ENCODE assay signal across 8 cellular contexts in genomic region chr2:42098571-42099430, GRCh38. TPM values are rescaled to one million over a fixed set of nuclear protein-coding genes. Genes with fewer than 3 reads are reported as not detected.
DNase-seq lines count a peak whose midpoint lies in the region; ATAC-seq and TF ChIP-seq lines count a peak whose summit lies in the region.

No MANE protein-coding gene starts in this region.

- H3K4me2 ChIP-seq in SK-N-SH = no peak overlapping the region

- H2AFZ ChIP-seq in SK-N-SH (ENCODE audit: low read depth) = peak overlapping the region; percentile 30; the same call in 1 of the 2 replicates

- H3K79me2 ChIP-seq in SK-N-SH (ENCODE audit: insufficient read depth) = no peaks in the 10 kb centered on the region

- TF ChIP-seq POLR2A in suprapubic skin (IDR thresholded peaks at IDR 0.05) = no peak

- POLR2A ChIA-PET in SK-N-SH (lab: Yijun Ruan, JAX) = interaction anchor here (1.4 kb wide), 1 partner anchor 34 kb away, joined by 4 read pairs; no protein-coding TSS in a partner anchor
- POLR2A ChIA-PET in activated CD8-positive, alpha-beta T cell treated with anti-CD3 and anti-CD28 coated beads, Interleukin-2, amount 10 ng/mL, durations not matched to agents 7 days and 5 days (lab: Charles Lee) = interaction anchor here (1.7 to 4.0 kb wide), 2 partner anchors 34 to 37 kb away, joined by 6 to 18 read pairs; no protein-coding TSS in a partner anchor

- no peaks in the 10 kb centered on the region for H3K27me3 ChIP-seq in SK-N-SH (ENCODE audit: insufficient read depth)
- H3K27me3 ChIP-seq in liver (ENCODE audit: control insufficient read depth in 4 of 4, insufficient read depth in 4 of 4, low read length in 3 of 4) = no peaks in the 10 kb centered on the region
- H3K27me3 ChIP-seq in suprapubic skin = no peaks in the 10 kb centered on the region

- TF ChIP-seq EP300 in SK-N-SH (IDR thresholded peaks at IDR 0.05; ENCODE audit: borderline replicate concordance in 1 of 2, low read depth in 1 of 2, low read length in 1 of 2) (no peak), suprapubic skin (IDR thresholded peaks at IDR 0.05) (no peak)

- H3K9me2 ChIP-seq in SK-N-SH = no peaks in the 10 kb centered on the region

- ATAC-seq in SK-N-SH treated with all-trans-retinoic acid at 6 μM for 48 hours (no peak), HG03139 (IDR thresholded peaks at IDR 0.05; ENCODE audit: unreplicated experiment) (no peak)
- ATAC-seq in activated CD8-positive, alpha-beta T cell treated with anti-CD3 and anti-CD28 coated beads, Interleukin-2, amount 10 ng/mL, durations not matched to agents 7 days and 5 days = no peak

- no peak overlapping the region for H3K4me3 Mint-ChIP-seq in activated CD8-positive, alpha-beta T cell treated with anti-CD3 and anti-CD28 coated beads, Interleukin-2, amount 10 ng/mL, durations not matched to agents 7 days and 5 days

- H3K36me3 Mint-ChIP-seq in activated CD8-positive, alpha-beta T cell treated with anti-CD3 and anti-CD28 coated beads, Interleukin-2, amount 10 ng/mL, durations not matched to agents 7 days and 5 days (ENCODE audit: low read depth) = peaks cover 13% of the 10 kb centered on the region

- H3K36me3 ChIP-seq in SK-N-SH (replicated peaks in 1 of 2; ENCODE audit: control insufficient read depth in 1 of 2, insufficient read depth in 2 of 2, low read length in 1 of 2) (no peaks in the 10 kb centered on the region), liver (ENCODE audit: control insufficient read depth in 4 of 4, insufficient read depth in 3 of 4, low read depth in 1 of 4, low read length in 3 of 4) (no peaks in the 10 kb centered on the region), suprapubic skin (no peaks in the 10 kb centered on the region)

- TF ChIP-seq CTCF in SK-N-SH (IDR thresholded peaks at IDR 0.05) (no peak), liver (IDR thresholded peaks at IDR 0.05; ENCODE audit: low read depth, low read length, missing input control) (no peak), suprapubic skin (IDR thresholded peaks at IDR 0.05) (no peak)

- CTCF ChIA-PET in SK-N-SH (lab: Yijun Ruan, JAX) = interaction anchor here (0.8 to 7.5 kb wide), 10 partner anchors 14 to 244 kb away, joined by 3 to 96 read pairs (median 4); no protein-coding TSS in a partner anchor
- CTCF ChIA-PET in activated CD8-positive, alpha-beta T cell treated with anti-CD3 and anti-CD28 coated beads, Interleukin-2, amount 10 ng/mL, durations not matched to agents 7 days and 5 days (lab: Charles Lee) = interaction anchor here (0.9 to 5.9 kb wide), 10 partner anchors 34 to 261 kb away, joined by 3 to 70 read pairs (median 8); no protein-coding TSS in a partner anchor

- TF ChIP-seq RAD21 in SK-N-SH (IDR thresholded peaks at IDR 0.05; ENCODE audit: low read length) (no peak), liver (IDR thresholded peaks at IDR 0.05) (peak; percentile 28 to 39)

- 87% methylated on average over 9 of the region's 9 CpGs for WGBS in SK-N-SH (ENCODE audit: low lambda C conversion rate)
- WGBS in liver = 50% methylated on average over 9 of the region's 9 CpGs
- WGBS in suprapubic skin = 56% methylated on average over 7 of the region's 9 CpGs

- peaks cover under 1% of the 10 kb centered on the region for H3K27me3 Mint-ChIP-seq in activated CD8-positive, alpha-beta T cell treated with anti-CD3 and anti-CD28 coated beads, Interleukin-2, amount 10 ng/mL, durations not matched to agents 7 days and 5 days (ENCODE audit: low read depth)

- H3K9me3 Mint-ChIP-seq in activated CD8-positive, alpha-beta T cell treated with anti-CD3 and anti-CD28 coated beads, Interleukin-2, amount 10 ng/mL, durations not matched to agents 7 days and 5 days (ENCODE audit: insufficient read depth) = peaks cover 6% of the 10 kb centered on the region

- H3K4me1 Mint-ChIP-seq in activated CD8-positive, alpha-beta T cell treated with anti-CD3 and anti-CD28 coated beads, Interleukin-2, amount 10 ng/mL, durations not matched to agents 7 days and 5 days (ENCODE audit: low read depth) = peaks cover 53% of the 10 kb centered on the region

- H3K4me1 ChIP-seq in SK-N-SH (ENCODE audit: control insufficient read depth in 1 of 2, insufficient read depth in 2 of 2, low read depth in 1 of 2, low read length in 1 of 2) (peaks cover 0 to 15% of the 10 kb centered on the region in 2 experiments; a peak in 1 of 4 replicates), liver (ENCODE audit: control insufficient read depth in 4 of 4, insufficient read depth in 4 of 4, low read length in 3 of 4) (peaks cover 2 to 27% (median 9%) of the 10 kb centered on the region in 4 donors), suprapubic skin (peaks cover 42% of the 10 kb centered on the region)

- H3F3A ChIP-seq in SK-N-SH (replicated peaks; ENCODE audit: insufficient read depth) = no peaks in the 10 kb centered on the region

- peak overlapping the region; percentile 81 for H3K27ac Mint-ChIP-seq in activated CD8-positive, alpha-beta T cell treated with anti-CD3 and anti-CD28 coated beads, Interleukin-2, amount 10 ng/mL, durations not matched to agents 7 days and 5 days

- DNase-seq in SK-N-SH (no peak), suprapubic skin (ENCODE audit: low spot score in 2 of 2) (no peak), NCI-H1694 (lab: John Stamatoyannopoulos, UW) (no peak), NCI-H146 (lab: John Stamatoyannopoulos, UW) (no peak)
- DNase-seq in activated CD8-positive, alpha-beta T cell treated with anti-CD3 and anti-CD28 coated beads, Interleukin-2, amount 10 ng/mL, durations not matched to agents 7 days and 5 days = no peak

- H3K27ac ChIP-seq in SK-N-SH (ENCODE audit: low read depth in 2 of 2, low read length in 1 of 2) (no peak overlapping the region; a peak in 1 of 4 replicates), liver (ENCODE audit: low read depth in 1 of 2, low read length in 2 of 2) (peak overlapping the region; percentile 75 to 94), suprapubic skin (peak overlapping the region; percentile 46)

- H3K9me3 ChIP-seq in SK-N-SH (no peaks in the 10 kb centered on the region), liver (ENCODE audit: control insufficient read depth in 4 of 4, low read length in 3 of 4) (no peaks in the 10 kb centered on the region), suprapubic skin (no peaks in the 10 kb centered on the region)

- H3K9ac ChIP-seq in SK-N-SH (no peak overlapping the region), liver (ENCODE audit: low read depth in 1 of 2, low read length in 2 of 2) (peak overlapping the region in 1 of 2 donors; percentile 19)

- H4K20me1 ChIP-seq in SK-N-SH (ENCODE audit: insufficient read depth) = no peaks in the 10 kb centered on the region

- H3K4me3 ChIP-seq in SK-N-SH (ENCODE audit: low read depth in 2 of 2, low read length in 1 of 2) (no peak overlapping the region), liver (ENCODE audit: low read depth in 1 of 3, low read length in 3 of 3) (no peak overlapping the region), suprapubic skin (no peak overlapping the region)

TF ChIP-seq in SK-N-SH, 30 proteins besides CTCF, POLR2A, EP300 and RAD21 (continues in another document):
- no peak for TF ChIP-seq RFX5 (IDR thresholded peaks at IDR 0.05; ENCODE audit: low read length)

TF ChIP-seq in SK-N-SH treated with all-trans-retinoic acid at 6 μM for 48 hours, 23 proteins besides CTCF, POLR2A, EP300 and RAD21:
- no peak for TF ChIP-seq ZNF8 (CRISPR knock-in tag; IDR thresholded peaks at IDR 0.05)

TF ChIP-seq in liver, 16 proteins besides CTCF, POLR2A, EP300 and RAD21 (continues in another document):
- TF ChIP-seq FOXA1 (IDR thresholded peaks at IDR 0.05) (no peak), SP1 (IDR thresholded peaks at IDR 0.05) (no peak), EGR1 (IDR thresholded peaks at IDR 0.05; ENCODE audit: low read depth in 2 of 2) (no peak), ZBTB33 (IDR thresholded peaks at IDR 0.05) (no peak), MAX (IDR thresholded peaks at IDR 0.05) (no peak), ATF3 (IDR thresholded peaks at IDR 0.05) (no peak), NR2F2 (IDR thresholded peaks at IDR 0.05) (no peak), HNF4G (IDR thresholded peaks at IDR 0.05) (no peak), FOXA2 (IDR thresholded peaks at IDR 0.05) (no peak)

RNA-seq across cellular contexts. Expression of gene PKDCC, which starts 51.0 kb away (rescaled TPM):
- polyA plus RNA-seq in SK-N-SH (2012; rRNA removed) (16.0 and 19.5 TPM in 2 replicates), liver (10 to 100 TPM in 1 of 2 donors, 1 to 10 TPM in 1; 2.0 to 14.6 TPM)
- polyA plus RNA-seq in SK-N-SH (2012; cell fraction: cytosol; rRNA removed) = 6.9 and 10.5 TPM in 2 replicates
- 57.7 and 96.1 TPM in 2 replicates for polyA plus RNA-seq in SK-N-SH (2012; cell fraction: nucleus; rRNA removed)
- total RNA-seq in activated CD8-positive, alpha-beta T cell treated with anti-CD3 and anti-CD28 coated beads, Interleukin-2, amount 10 ng/mL, durations not matched to agents 7 days and 5 days = not detected
- total RNA-seq in liver (10 to 100 TPM; 24.9 to 76.0 TPM), suprapubic skin (1 to 10 TPM; 2.5 to 8.5 (median 6.2) TPM)

Comparison
In these comparisons a context has a peak if more than half of its experiments do, and no peak if none do; other contexts are left out.
1. H3K27ac ChIP-seq: peak in liver (2 of 2) and suprapubic skin (single experiment); none in SK-N-SH (0 of 2).